Comparison of ENCODE assay signal across 15 cellular contexts in genomic region chr4:3462321-3462789, GRCh38. TPM values are rescaled to one million over a fixed set of nuclear protein-coding genes. Genes with fewer than 3 reads are reported as not detected.
A peak's percentile ranks its signal among the peaks of the same experiment; 100 is the strongest.
DNase-seq lines count a peak whose midpoint lies in the region; ATAC-seq and TF ChIP-seq lines count a peak whose summit lies in the region.
"Had no signal": no experiment of that assay in that cellular context is flagged by ENCODE, and none has a peak within 500 bp of the region (broad histone marks: within the 10 kb centered on the region; RNA-seq: fewer than 3 reads in every experiment).

No MANE protein-coding gene starts in this region.

- H3K27me3 Mint-ChIP-seq in endodermal cell (ENCODE audit: insufficient read depth) (peaks cover 46% of the 10 kb centered on the region), type B pancreatic cell (peaks cover 23% of the 10 kb centered on the region)
- H3K27me3 Mint-ChIP-seq in naive thymus-derived CD4-positive, alpha-beta T cell, result peaks cover 15 to 34% (median 23%) of the 10 kb centered on the region in 5 donors

- H3K9me3 ChIP-seq in heart right ventricle (no peaks in the 10 kb centered on the region), endodermal cell (ENCODE audit: control insufficient read depth, low read length) (no peaks in the 10 kb centered on the region), tibial nerve (no peaks in the 10 kb centered on the region)
- H3K9me3 ChIP-seq in naive thymus-derived CD4-positive, alpha-beta T cell (ENCODE audit: control insufficient read depth in 2 of 3, low read length in 3 of 3), result no peaks in the 10 kb centered on the region

- intact Hi-C loops in heart right ventricle (cut with DNase I) (no loop called here), Right ventricle myocardium superior (cut with DNase I) (no loop called here)
- intact Hi-C loops in naive thymus-derived CD4-positive, alpha-beta T cell (cut with micrococcal nuclease), result no loop called here

- no peak overlapping the region for H3K27ac Mint-ChIP-seq in endodermal cell
- H3K27ac Mint-ChIP-seq in naive thymus-derived CD4-positive, alpha-beta T cell, result no peak overlapping the region
- no peak overlapping the region for H3K27ac Mint-ChIP-seq in type B pancreatic cell
- H3K27ac Mint-ChIP-seq: activated naive CD4-positive, alpha-beta T cell treated with anti-CD3 and anti-CD28 coated beads for 36 hours had no signal

- CTCF ChIA-PET in naive thymus-derived CD4-positive, alpha-beta T cell (lab: Charles Lee), result interaction anchor here (0.7 kb wide), 1 partner anchor 23 kb away, joined by 3 read pairs; no protein-coding TSS in a partner anchor

- H3K27ac ChIP-seq in heart right ventricle (peak overlapping the region in 9 of 10 donors; percentile 53 to 98 (median 92)), endodermal cell (ENCODE audit: low read depth, low read length) (no peak overlapping the region), tibial nerve (no peak overlapping the region)
- H3K27ac ChIP-seq in naive thymus-derived CD4-positive, alpha-beta T cell (ENCODE audit: low read depth, low read length), result no peak overlapping the region
- H3K27ac ChIP-seq: foreskin keratinocyte had no signal

- H3K4me1 Mint-ChIP-seq in endodermal cell (no peaks in the 10 kb centered on the region), type B pancreatic cell (ENCODE audit: unreplicated experiment) (no peaks in the 10 kb centered on the region)
- peaks cover 0 to 1% (median 0%) of the 10 kb centered on the region in 7 donors for H3K4me1 Mint-ChIP-seq in naive thymus-derived CD4-positive, alpha-beta T cell

- peak overlapping the region; percentile 27 for H3K4me3 Mint-ChIP-seq in endodermal cell
- peak overlapping the region in 6 of 10 donors; percentile 21 to 71 (median 48) for H3K4me3 Mint-ChIP-seq in naive thymus-derived CD4-positive, alpha-beta T cell
- H3K4me3 Mint-ChIP-seq in type B pancreatic cell, result peak overlapping the region; percentile 45
- H3K4me3 Mint-ChIP-seq: activated naive CD4-positive, alpha-beta T cell treated with anti-CD3 and anti-CD28 coated beads for 36 hours had no signal

- no peak for TF ChIP-seq EP300 in tibial nerve (IDR thresholded peaks at IDR 0.05)

- H3K4me1 ChIP-seq in heart right ventricle, result peaks cover 5 to 54% (median 16%) of the 10 kb centered on the region in 9 donors
- no peaks in the 10 kb centered on the region for H3K4me1 ChIP-seq in endodermal cell (ENCODE audit: control insufficient read depth, insufficient read depth, low read length)
- no peaks in the 10 kb centered on the region for H3K4me1 ChIP-seq in naive thymus-derived CD4-positive, alpha-beta T cell (ENCODE audit: control insufficient read depth in 2 of 2, insufficient read depth in 2 of 2, low read length in 2 of 2)
- H3K4me1 ChIP-seq in tibial nerve, result peaks cover 0 to 12% (median 3%) of the 10 kb centered on the region in 4 donors

- peak in 1 of 2 donors; percentile 18 for DNase-seq in heart right ventricle
- no peak for DNase-seq in Right ventricle myocardium superior
- no peak for DNase-seq in endodermal cell
- no peak for DNase-seq in naive thymus-derived CD4-positive, alpha-beta T cell
- DNase-seq in type B pancreatic cell (ENCODE audit: extremely low spot score, unreplicated experiment), result no peak
- no peak for DNase-seq in tibial nerve (ENCODE audit: low spot score in 2 of 2)
- no peak for DNase-seq in inferior parietal cortex (ENCODE audit: extremely low spot score)
- DNase-seq in NCI-H1436 (lab: John Stamatoyannopoulos, UW), result no peak
- DNase-seq: ACHN; activated naive CD4-positive, alpha-beta T cell treated with anti-CD3 and anti-CD28 coated beads for 36 hours; foreskin keratinocyte; midbrain; NCI-H226; stimulated activated naive CD4-positive, alpha-beta T cell had no signal

- H3K9me3 Mint-ChIP-seq in endodermal cell, result peaks cover 3% of the 10 kb centered on the region
- peaks cover 0 to 6% (median 0%) of the 10 kb centered on the region in 11 donors for H3K9me3 Mint-ChIP-seq in naive thymus-derived CD4-positive, alpha-beta T cell
- H3K9me3 Mint-ChIP-seq in type B pancreatic cell, result peaks cover 5% of the 10 kb centered on the region

- 62 to 64% methylated on average over 10 of the region's 10 CpGs for WGBS in heart right ventricle, 2 donors
- 93 to 97% methylated on average over 6 to 10 of the region's 10 CpGs for WGBS in endodermal cell (ENCODE audit: insufficient coverage in 1 of 2, insufficient read length in 1 of 2), 2 experiments
- WGBS in tibial nerve, 2 donors, result 81 to 85% methylated on average over 9 of the region's 10 CpGs

- no peak overlapping the region for H3K9ac ChIP-seq in endodermal cell (ENCODE audit: extremely low read depth, low read length, poor library complexity, severe bottlenecking)

- POLR2A ChIA-PET in naive thymus-derived CD4-positive, alpha-beta T cell (lab: Charles Lee), result no interaction called here

- H3K36me3 ChIP-seq in heart right ventricle (no peaks in the 10 kb centered on the region), endodermal cell (ENCODE audit: control insufficient read depth, insufficient read depth, low read length) (no peaks in the 10 kb centered on the region), tibial nerve (no peaks in the 10 kb centered on the region)
- no peaks in the 10 kb centered on the region for H3K36me3 ChIP-seq in naive thymus-derived CD4-positive, alpha-beta T cell (ENCODE audit: control insufficient read depth in 2 of 3, insufficient read depth in 3 of 3, low read length in 3 of 3)

- peaks cover 0 to 49% (median 30%) of the 10 kb centered on the region in 7 donors for H3K27me3 ChIP-seq in heart right ventricle
- H3K27me3 ChIP-seq in endodermal cell (ENCODE audit: control insufficient read depth, insufficient read depth, low read length, poor library complexity, severe bottlenecking), result peaks cover 33% of the 10 kb centered on the region
- peaks cover 0 to 3% of the 10 kb centered on the region in 2 donors for H3K27me3 ChIP-seq in naive thymus-derived CD4-positive, alpha-beta T cell (ENCODE audit: control insufficient read depth in 2 of 2, insufficient read depth in 2 of 2, low read length in 2 of 2)
- H3K27me3 ChIP-seq in tibial nerve, result peaks cover 0 to 40% of the 10 kb centered on the region in 2 donors

- ATAC-seq in heart right ventricle, result no peak
- ATAC-seq in Right ventricle myocardium superior (ENCODE audit: poor library complexity), result no peak
- no peak for ATAC-seq in naive thymus-derived CD4-positive, alpha-beta T cell

- H3K36me3 Mint-ChIP-seq in endodermal cell (ENCODE audit: low read depth) (no peaks in the 10 kb centered on the region), type B pancreatic cell (no peaks in the 10 kb centered on the region)
- peaks cover 0 to 3% (median 0%) of the 10 kb centered on the region in 5 donors for H3K36me3 Mint-ChIP-seq in naive thymus-derived CD4-positive, alpha-beta T cell

- no peak for TF ChIP-seq POLR2A in tibial nerve (IDR thresholded peaks at IDR 0.05)

- H3K4me3 ChIP-seq in heart right ventricle (peak overlapping the region in 1 of 10 donors; percentile 75), endodermal cell (ENCODE audit: low read length) (no peak overlapping the region), tibial nerve (no peak overlapping the region)
- no peak overlapping the region for H3K4me3 ChIP-seq in naive thymus-derived CD4-positive, alpha-beta T cell (ENCODE audit: low read length)

- no peak for TF ChIP-seq CTCF in heart right ventricle (IDR thresholded peaks at IDR 0.05)
- TF ChIP-seq CTCF in endodermal cell (conservative IDR thresholded peaks at IDR 0.05), result no peak
- TF ChIP-seq CTCF in type B pancreatic cell (conservative IDR thresholded peaks at IDR 0.05), result no peak
- TF ChIP-seq CTCF in tibial nerve (IDR thresholded peaks at IDR 0.05), result no peak

RNA-seq across cellular contexts. Expression of gene DOK7, which starts 0.8 kb away (rescaled TPM):
- total RNA-seq in heart right ventricle, result 10 to 100 TPM; 30.3 to 60.0 (median 37.2) TPM
- 10 to 100 TPM; 61.5 to 89.7 TPM for polyA plus RNA-seq in heart right ventricle
- 33.7 TPM for total RNA-seq in Right ventricle myocardium superior
- 1 to 10 TPM in 1 of 2 donors, under 1 TPM in 1; 0.38 to 1.3 TPM for total RNA-seq in endodermal cell
- polyA plus RNA-seq in endodermal cell (2013, experiment 1 of 2), result 0.46 TPM
- polyA plus RNA-seq in endodermal cell (2013, experiment 2 of 2), result 1.0 TPM
- not detected for total RNA-seq in naive thymus-derived CD4-positive, alpha-beta T cell
- polyA plus RNA-seq in naive thymus-derived CD4-positive, alpha-beta T cell, result not detected
- 0.55 and 0.72 TPM in 2 replicates for total RNA-seq in type B pancreatic cell (ENCODE audit: low replicate concordance)
- under 1 TPM in 1 of 4 donors, not detected in 3; 0.66 TPM for total RNA-seq in tibial nerve
- total RNA-seq: activated naive CD4-positive, alpha-beta T cell treated with anti-CD3 and anti-CD28 coated beads for 36 hours had no signal

RNA-seq across cellular contexts. Expression of gene HGFAC, which starts 20.6 kb away (rescaled TPM):
- total RNA-seq in heart right ventricle (under 1 TPM in 6 of 10 donors, not detected in 4; 0.15 to 0.59 (median 0.36) TPM), Right ventricle myocardium superior (1.9 TPM), endodermal cell (under 1 TPM in 1 of 2 donors, not detected in 1; 0.46 TPM), type B pancreatic cell (ENCODE audit: low replicate concordance) (1.2 and 2.4 TPM in 2 replicates), tibial nerve (not detected)
- 1 to 10 TPM; 1.0 to 1.1 TPM for polyA plus RNA-seq in heart right ventricle
- polyA plus RNA-seq in endodermal cell (2013, experiment 1 of 2), result 0.93 TPM
- polyA plus RNA-seq in endodermal cell (2013, experiment 2 of 2), result 0.50 TPM
- total RNA-seq in naive thymus-derived CD4-positive, alpha-beta T cell, result under 1 TPM in 2 of 5 experiments, not detected in 3; 0.54 to 0.82 TPM
- polyA plus RNA-seq in naive thymus-derived CD4-positive, alpha-beta T cell, result not detected
- total RNA-seq: activated naive CD4-positive, alpha-beta T cell treated with anti-CD3 and anti-CD28 coated beads for 36 hours; bronchial epithelial cell; foreskin keratinocyte had no signal
- polyA plus RNA-seq: foreskin keratinocyte had no signal

Comparison
In these comparisons a context has a peak if more than half of its experiments do, and no peak if none do; other contexts are left out.
1. H3K27ac ChIP-seq: peak in heart right ventricle (9 of 10); none in endodermal cell (single experiment), naive thymus-derived CD4-positive, alpha-beta T cell (single experiment) and tibial nerve (0 of 4).
2. RNA of gene DOK7, which starts 0.8 kb away (total RNA-seq): 30.3 to 60.0 TPM in heart right ventricle and 33.7 TPM in Right ventricle myocardium superior (single experiment); 0.38 to 1.3 TPM in endodermal cell, 0.55 to 0.72 TPM in type B pancreatic cell, not detected in naive thymus-derived CD4-positive, alpha-beta T cell and 0.66 TPM in tibial nerve; every median in the first group is over 10 times any median in the second.
3. Peak in every context shown above with its lines, with median percentiles within 50 percentile points of each other: H3K4me3 Mint-ChIP-seq.